1 cellular context compared by ENCODE assay signal in the genomic region with DNA sequence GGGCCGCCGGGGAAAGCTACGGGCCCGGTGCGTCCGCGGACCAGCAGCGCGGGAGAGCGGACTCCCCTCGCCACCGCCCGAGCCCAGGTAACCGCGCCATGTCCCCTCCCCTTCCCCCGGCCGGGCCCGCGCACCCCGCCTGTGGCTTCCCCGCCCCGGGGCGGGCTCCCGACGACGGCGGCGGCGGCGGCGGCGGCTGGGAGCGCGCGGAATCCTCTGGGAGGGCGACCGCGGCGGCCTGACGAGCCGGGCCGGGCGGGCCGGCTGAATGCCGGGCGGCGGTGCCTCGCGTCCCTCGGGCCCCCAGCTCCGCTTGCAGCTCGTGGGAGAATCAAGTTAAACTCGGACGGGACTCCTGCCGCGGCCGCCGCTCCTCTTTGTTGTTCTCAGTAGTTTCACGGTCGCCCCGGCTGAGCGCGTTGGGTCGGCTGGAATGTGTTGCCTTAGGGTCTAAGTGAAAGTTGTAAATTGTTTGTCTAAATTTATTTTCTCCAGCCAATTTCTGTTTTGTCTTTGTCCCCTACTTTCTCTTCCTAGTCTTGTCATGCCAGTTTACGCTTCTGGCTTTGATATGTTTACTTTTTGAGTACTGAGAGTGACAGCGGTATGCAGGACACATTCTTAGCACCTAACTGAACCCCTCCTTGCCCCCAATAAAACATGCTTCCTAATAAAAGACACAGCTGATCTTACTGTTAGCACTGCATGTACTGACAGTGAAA.
TF ChIP-seq lines count a peak whose summit lies in the region.

No MANE protein-coding gene starts in this region.

TF ChIP-seq in GM12878, 131 proteins besides CTCF, POLR2A, EP300 and RAD21 (continued from another document):
- TF ChIP-seq, protein P1, sequence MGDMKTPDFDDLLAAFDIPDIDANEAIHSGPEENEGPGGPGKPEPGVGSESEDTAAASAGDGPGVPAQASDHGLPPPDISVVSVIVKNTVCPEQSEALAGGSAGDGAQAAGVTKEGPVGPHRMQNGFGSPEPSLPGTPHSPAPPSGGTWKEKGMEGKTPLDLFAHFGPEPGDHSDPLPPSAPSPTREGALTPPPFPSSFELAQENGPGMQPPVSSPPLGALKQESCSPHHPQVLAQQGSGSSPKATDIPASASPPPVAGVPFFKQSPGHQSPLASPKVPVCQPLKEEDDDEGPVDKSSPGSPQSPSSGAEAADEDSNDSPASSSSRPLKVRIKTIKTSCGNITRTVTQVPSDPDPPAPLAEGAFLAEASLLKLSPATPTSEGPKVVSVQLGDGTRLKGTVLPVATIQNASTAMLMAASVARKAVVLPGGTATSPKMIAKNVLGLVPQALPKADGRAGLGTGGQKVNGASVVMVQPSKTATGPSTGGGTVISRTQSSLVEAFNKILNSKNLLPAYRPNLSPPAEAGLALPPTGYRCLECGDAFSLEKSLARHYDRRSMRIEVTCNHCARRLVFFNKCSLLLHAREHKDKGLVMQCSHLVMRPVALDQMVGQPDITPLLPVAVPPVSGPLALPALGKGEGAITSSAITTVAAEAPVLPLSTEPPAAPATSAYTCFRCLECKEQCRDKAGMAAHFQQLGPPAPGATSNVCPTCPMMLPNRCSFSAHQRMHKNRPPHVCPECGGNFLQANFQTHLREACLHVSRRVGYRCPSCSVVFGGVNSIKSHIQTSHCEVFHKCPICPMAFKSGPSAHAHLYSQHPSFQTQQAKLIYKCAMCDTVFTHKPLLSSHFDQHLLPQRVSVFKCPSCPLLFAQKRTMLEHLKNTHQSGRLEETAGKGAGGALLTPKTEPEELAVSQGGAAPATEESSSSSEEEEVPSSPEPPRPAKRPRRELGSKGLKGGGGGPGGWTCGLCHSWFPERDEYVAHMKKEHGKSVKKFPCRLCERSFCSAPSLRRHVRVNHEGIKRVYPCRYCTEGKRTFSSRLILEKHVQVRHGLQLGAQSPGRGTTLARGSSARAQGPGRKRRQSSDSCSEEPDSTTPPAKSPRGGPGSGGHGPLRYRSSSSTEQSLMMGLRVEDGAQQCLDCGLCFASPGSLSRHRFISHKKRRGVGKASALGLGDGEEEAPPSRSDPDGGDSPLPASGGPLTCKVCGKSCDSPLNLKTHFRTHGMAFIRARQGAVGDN (IDR thresholded peaks at IDR 0.05) = no peak
- TF ChIP-seq, protein P2, sequence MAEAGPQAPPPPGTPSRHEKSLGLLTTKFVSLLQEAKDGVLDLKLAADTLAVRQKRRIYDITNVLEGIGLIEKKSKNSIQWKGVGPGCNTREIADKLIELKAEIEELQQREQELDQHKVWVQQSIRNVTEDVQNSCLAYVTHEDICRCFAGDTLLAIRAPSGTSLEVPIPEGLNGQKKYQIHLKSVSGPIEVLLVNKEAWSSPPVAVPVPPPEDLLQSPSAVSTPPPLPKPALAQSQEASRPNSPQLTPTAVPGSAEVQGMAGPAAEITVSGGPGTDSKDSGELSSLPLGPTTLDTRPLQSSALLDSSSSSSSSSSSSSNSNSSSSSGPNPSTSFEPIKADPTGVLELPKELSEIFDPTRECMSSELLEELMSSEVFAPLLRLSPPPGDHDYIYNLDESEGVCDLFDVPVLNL (IDR thresholded peaks at IDR 0.05; ENCODE audit: low read depth, low read length) = no peak
- TF ChIP-seq KAT2A (conservative IDR thresholded peaks at IDR 0.05; ENCODE audit: control insufficient read depth, low read depth, low read length) = no peak
- TF ChIP-seq NRF1 (conservative IDR thresholded peaks at IDR 0.05; ENCODE audit: low read depth, low read length) = no peak
- TF ChIP-seq, protein P3, sequence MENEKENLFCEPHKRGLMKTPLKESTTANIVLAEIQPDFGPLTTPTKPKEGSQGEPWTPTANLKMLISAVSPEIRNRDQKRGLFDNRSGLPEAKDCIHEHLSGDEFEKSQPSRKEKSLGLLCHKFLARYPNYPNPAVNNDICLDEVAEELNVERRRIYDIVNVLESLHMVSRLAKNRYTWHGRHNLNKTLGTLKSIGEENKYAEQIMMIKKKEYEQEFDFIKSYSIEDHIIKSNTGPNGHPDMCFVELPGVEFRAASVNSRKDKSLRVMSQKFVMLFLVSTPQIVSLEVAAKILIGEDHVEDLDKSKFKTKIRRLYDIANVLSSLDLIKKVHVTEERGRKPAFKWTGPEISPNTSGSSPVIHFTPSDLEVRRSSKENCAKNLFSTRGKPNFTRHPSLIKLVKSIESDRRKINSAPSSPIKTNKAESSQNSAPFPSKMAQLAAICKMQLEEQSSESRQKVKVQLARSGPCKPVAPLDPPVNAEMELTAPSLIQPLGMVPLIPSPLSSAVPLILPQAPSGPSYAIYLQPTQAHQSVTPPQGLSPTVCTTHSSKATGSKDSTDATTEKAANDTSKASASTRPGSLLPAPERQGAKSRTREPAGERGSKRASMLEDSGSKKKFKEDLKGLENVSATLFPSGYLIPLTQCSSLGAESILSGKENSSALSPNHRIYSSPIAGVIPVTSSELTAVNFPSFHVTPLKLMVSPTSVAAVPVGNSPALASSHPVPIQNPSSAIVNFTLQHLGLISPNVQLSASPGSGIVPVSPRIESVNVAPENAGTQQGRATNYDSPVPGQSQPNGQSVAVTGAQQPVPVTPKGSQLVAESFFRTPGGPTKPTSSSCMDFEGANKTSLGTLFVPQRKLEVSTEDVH (IDR thresholded peaks at IDR 0.05; ENCODE audit: low read depth, partially characterized antibody) = no peak
- peak; percentile 55 for TF ChIP-seq IKZF1 (conservative IDR thresholded peaks at IDR 0.05)
- TF ChIP-seq, protein P4, sequence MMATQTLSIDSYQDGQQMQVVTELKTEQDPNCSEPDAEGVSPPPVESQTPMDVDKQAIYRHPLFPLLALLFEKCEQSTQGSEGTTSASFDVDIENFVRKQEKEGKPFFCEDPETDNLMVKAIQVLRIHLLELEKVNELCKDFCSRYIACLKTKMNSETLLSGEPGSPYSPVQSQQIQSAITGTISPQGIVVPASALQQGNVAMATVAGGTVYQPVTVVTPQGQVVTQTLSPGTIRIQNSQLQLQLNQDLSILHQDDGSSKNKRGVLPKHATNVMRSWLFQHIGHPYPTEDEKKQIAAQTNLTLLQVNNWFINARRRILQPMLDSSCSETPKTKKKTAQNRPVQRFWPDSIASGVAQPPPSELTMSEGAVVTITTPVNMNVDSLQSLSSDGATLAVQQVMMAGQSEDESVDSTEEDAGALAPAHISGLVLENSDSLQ (IDR thresholded peaks at IDR 0.05) = peak; percentile 64
- TF ChIP-seq, protein P5, sequence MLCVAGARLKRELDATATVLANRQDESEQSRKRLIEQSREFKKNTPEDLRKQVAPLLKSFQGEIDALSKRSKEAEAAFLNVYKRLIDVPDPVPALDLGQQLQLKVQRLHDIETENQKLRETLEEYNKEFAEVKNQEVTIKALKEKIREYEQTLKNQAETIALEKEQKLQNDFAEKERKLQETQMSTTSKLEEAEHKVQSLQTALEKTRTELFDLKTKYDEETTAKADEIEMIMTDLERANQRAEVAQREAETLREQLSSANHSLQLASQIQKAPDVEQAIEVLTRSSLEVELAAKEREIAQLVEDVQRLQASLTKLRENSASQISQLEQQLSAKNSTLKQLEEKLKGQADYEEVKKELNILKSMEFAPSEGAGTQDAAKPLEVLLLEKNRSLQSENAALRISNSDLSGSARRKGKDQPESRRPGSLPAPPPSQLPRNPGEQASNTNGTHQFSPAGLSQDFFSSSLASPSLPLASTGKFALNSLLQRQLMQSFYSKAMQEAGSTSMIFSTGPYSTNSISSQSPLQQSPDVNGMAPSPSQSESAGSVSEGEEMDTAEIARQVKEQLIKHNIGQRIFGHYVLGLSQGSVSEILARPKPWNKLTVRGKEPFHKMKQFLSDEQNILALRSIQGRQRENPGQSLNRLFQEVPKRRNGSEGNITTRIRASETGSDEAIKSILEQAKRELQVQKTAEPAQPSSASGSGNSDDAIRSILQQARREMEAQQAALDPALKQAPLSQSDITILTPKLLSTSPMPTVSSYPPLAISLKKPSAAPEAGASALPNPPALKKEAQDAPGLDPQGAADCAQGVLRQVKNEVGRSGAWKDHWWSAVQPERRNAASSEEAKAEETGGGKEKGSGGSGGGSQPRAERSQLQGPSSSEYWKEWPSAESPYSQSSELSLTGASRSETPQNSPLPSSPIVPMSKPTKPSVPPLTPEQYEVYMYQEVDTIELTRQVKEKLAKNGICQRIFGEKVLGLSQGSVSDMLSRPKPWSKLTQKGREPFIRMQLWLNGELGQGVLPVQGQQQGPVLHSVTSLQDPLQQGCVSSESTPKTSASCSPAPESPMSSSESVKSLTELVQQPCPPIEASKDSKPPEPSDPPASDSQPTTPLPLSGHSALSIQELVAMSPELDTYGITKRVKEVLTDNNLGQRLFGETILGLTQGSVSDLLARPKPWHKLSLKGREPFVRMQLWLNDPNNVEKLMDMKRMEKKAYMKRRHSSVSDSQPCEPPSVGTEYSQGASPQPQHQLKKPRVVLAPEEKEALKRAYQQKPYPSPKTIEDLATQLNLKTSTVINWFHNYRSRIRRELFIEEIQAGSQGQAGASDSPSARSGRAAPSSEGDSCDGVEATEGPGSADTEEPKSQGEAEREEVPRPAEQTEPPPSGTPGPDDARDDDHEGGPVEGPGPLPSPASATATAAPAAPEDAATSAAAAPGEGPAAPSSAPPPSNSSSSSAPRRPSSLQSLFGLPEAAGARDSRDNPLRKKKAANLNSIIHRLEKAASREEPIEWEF (IDR thresholded peaks at IDR 0.05; ENCODE audit: insufficient replicate concordance, low read depth, low read length) = no peak
- no peak for TF ChIP-seq CHD4 (IDR thresholded peaks at IDR 0.05)
- TF ChIP-seq SIN3A (IDR thresholded peaks at IDR 0.05; ENCODE audit: low read depth, low read length) = no peak
- no peak for TF ChIP-seq STAT1 (conservative IDR thresholded peaks at IDR 0.05)
- 0 out of 4 replicates have a peak, but pooled peaks of 1 of the 2 experiments have one; percentile 19 for TF ChIP-seq ETV6 (conservative IDR thresholded peaks at IDR 0.05 in 1 of 2, IDR thresholded peaks at IDR 0.05 in 1 of 2; ENCODE audit: borderline replicate concordance in 1 of 2, low read depth in 1 of 2)
- TF ChIP-seq EED (IDR thresholded peaks at IDR 0.05; ENCODE audit: low read depth) = no peak
- TF ChIP-seq FOXK2 (IDR thresholded peaks at IDR 0.05) = no peak
- peak; percentile 4; the same call in 1 of the 2 replicates for TF ChIP-seq RB1 (IDR thresholded peaks at IDR 0.05; ENCODE audit: borderline replicate concordance)
- no peak for TF ChIP-seq CREB1 (IDR thresholded peaks at IDR 0.05; ENCODE audit: low read depth)
- TF ChIP-seq GATAD2B (conservative IDR thresholded peaks at IDR 0.05; ENCODE audit: low read depth) = peak; percentile 16
- TF ChIP-seq HDAC6 (IDR thresholded peaks at IDR 0.05; ENCODE audit: unreplicated experiment) = peak; percentile 13
- TF ChIP-seq SPI1 (IDR thresholded peaks at IDR 0.05; ENCODE audit: borderline replicate concordance, insufficient read depth, low read depth, low read length) = no peak
- no peak for TF ChIP-seq TARDBP (IDR thresholded peaks at IDR 0.05; ENCODE audit: borderline replicate concordance)
- TF ChIP-seq, protein P6, sequence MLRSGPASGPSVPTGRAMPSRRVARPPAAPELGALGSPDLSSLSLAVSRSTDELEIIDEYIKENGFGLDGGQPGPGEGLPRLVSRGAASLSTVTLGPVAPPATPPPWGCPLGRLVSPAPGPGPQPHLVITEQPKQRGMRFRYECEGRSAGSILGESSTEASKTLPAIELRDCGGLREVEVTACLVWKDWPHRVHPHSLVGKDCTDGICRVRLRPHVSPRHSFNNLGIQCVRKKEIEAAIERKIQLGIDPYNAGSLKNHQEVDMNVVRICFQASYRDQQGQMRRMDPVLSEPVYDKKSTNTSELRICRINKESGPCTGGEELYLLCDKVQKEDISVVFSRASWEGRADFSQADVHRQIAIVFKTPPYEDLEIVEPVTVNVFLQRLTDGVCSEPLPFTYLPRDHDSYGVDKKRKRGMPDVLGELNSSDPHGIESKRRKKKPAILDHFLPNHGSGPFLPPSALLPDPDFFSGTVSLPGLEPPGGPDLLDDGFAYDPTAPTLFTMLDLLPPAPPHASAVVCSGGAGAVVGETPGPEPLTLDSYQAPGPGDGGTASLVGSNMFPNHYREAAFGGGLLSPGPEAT (IDR thresholded peaks at IDR 0.05; ENCODE audit: low read depth) = no peak
- TF ChIP-seq SMC3 (IDR thresholded peaks at IDR 0.05; ENCODE audit: borderline replicate concordance, low read length) = no peak
- TF ChIP-seq YBX1 (IDR thresholded peaks at IDR 0.05) = no peak
- 0 out of 2 replicates have a peak, but pooled peaks have one; percentile 19 for TF ChIP-seq DPF2 (IDR thresholded peaks at IDR 0.05)
- TF ChIP-seq FOXM1 (IDR thresholded peaks at IDR 0.05; ENCODE audit: low read depth, low read length) = no peak
- TF ChIP-seq SMARCA5 (IDR thresholded peaks at IDR 0.05) = no peak
- no peak for TF ChIP-seq SMAD1 (IDR thresholded peaks at IDR 0.05; ENCODE audit: low read depth, partially characterized antibody)
- no peak for TF ChIP-seq CBFB (IDR thresholded peaks at IDR 0.05; ENCODE audit: low read depth)
- TF ChIP-seq POLR2AphosphoS2 (IDR thresholded peaks at IDR 0.05; ENCODE audit: low read depth, low read length) = no peak; the same call in 1 of the 2 replicates
- TF ChIP-seq, protein P7, sequence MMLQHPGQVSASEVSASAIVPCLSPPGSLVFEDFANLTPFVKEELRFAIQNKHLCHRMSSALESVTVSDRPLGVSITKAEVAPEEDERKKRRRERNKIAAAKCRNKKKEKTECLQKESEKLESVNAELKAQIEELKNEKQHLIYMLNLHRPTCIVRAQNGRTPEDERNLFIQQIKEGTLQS (IDR thresholded peaks at IDR 0.05; ENCODE audit: borderline replicate concordance, extremely low read depth, low read depth, low read length) = no peak
- no peak for TF ChIP-seq TBL1XR1 (IDR thresholded peaks at IDR 0.05; ENCODE audit: low read depth, low read length)
TF ChIP-seq in GM12878: peak in this region for 8.
